In genomic region chr4:141153751-141154510, GRCh38 we compare ENCODE assay signal across 22 cellular contexts. TPM values are rescaled to one million over a fixed set of nuclear protein-coding genes. Genes with fewer than 3 reads are reported as not detected.
DNase-seq lines count a peak whose midpoint lies in the region; ATAC-seq and TF ChIP-seq lines count a peak whose summit lies in the region.
"Had no signal": no experiment of that assay in that cellular context is flagged by ENCODE, and none has a peak within 500 bp of the region (broad histone marks: within the 10 kb centered on the region; RNA-seq: fewer than 3 reads in every experiment).

No MANE protein-coding gene starts in this region.

- ATAC-seq in SK-N-SH treated with all-trans-retinoic acid at 6 μM for 48 hours (peak; percentile 63), omental fat pad (ENCODE audit: low FRiP score) (peak; percentile 75), GM19397 (IDR thresholded peaks at IDR 0.05; ENCODE audit: unreplicated experiment) (no peak), GM19328 (IDR thresholded peaks at IDR 0.05; ENCODE audit: unreplicated experiment) (no peak), HG03095 (IDR thresholded peaks at IDR 0.05; ENCODE audit: unreplicated experiment) (no peak)
- ATAC-seq: activated CD8-positive, alpha-beta T cell treated with anti-CD3 and anti-CD28 coated beads, Interleukin-2, amount 10 ng/mL, durations not matched to agents 7 days and 5 days; activated T-cell treated with anti-CD3 and anti-CD28 coated beads, Interleukin-2, amount 50 U/mL, for 4 hours; gastroesophageal sphincter; left lung; stimulated activated effector memory CD8-positive, alpha-beta T cell treated with anti-CD3 and anti-CD28 coated beads, Interleukin-12 subunit alpha, Interleukin-12 subunit beta, amount 100 ng/mL, for 72 hours had no signal

- peaks cover 2 to 5% (median 4%) of the 10 kb centered on the region in 3 donors for H3K27me3 Mint-ChIP-seq in CD14-positive monocyte (ENCODE audit: low read depth in 3 of 3)

- H3K9me3 Mint-ChIP-seq in CD14-positive monocyte: no peaks in the 10 kb centered on the region
- H3K9me3 Mint-ChIP-seq: activated naive CD4-positive, alpha-beta T cell treated with anti-CD3 and anti-CD28 coated beads, Interleukin-2, amount 50 U/mL, for 24 hours; activated T-cell treated with anti-CD3 and anti-CD28 coated beads, Interleukin-2, amount 50 U/mL, for 4 hours; stimulated activated effector memory CD8-positive, alpha-beta T cell treated with anti-CD3 and anti-CD28 coated beads, Interleukin-12 subunit alpha, Interleukin-12 subunit beta, amount 100 ng/mL, for 72 hours had no signal

- no peak overlapping the region for H3K27ac Mint-ChIP-seq in CD14-positive monocyte
- H3K27ac Mint-ChIP-seq: activated CD8-positive, alpha-beta T cell treated with anti-CD3 and anti-CD28 coated beads, Interleukin-2, amount 10 ng/mL, durations not matched to agents 7 days and 5 days; activated naive CD4-positive, alpha-beta T cell treated with anti-CD3 and anti-CD28 coated beads, Interleukin-2, amount 50 U/mL, for 24 hours; stimulated activated effector memory CD8-positive, alpha-beta T cell treated with anti-CD3 and anti-CD28 coated beads, Interleukin-12 subunit alpha, Interleukin-12 subunit beta, amount 100 ng/mL, for 72 hours had no signal

- DNase-seq in LNCaP clone FGC (ENCODE audit: low read depth) (peak; percentile 86), foreskin melanocyte (peak; percentile 20), omental fat pad (ENCODE audit: low spot score) (no peak), CD14-positive monocyte (ENCODE audit: low spot score) (no peak)
- DNase-seq: activated CD8-positive, alpha-beta T cell treated with anti-CD3 and anti-CD28 coated beads, Interleukin-2, amount 10 ng/mL, durations not matched to agents 7 days and 5 days; activated T-cell treated with anti-CD3 and anti-CD28 coated beads, Interleukin-2, amount 50 U/mL, for 4 hours; cortex of kidney; left lung; NCI-H1092 treated with DMSO at 0.1 percent for 48 hours; NCI-H2029 treated with DMSO at 0.1 percent for 48 hours; NCI-H526; retina; SJCRH30; T-helper 9 cell; tibial artery had no signal

- H3K4me1 Mint-ChIP-seq in CD14-positive monocyte: no peaks in the 10 kb centered on the region
- H3K4me1 Mint-ChIP-seq: activated naive CD4-positive, alpha-beta T cell treated with anti-CD3 and anti-CD28 coated beads, Interleukin-2, amount 50 U/mL, for 24 hours; stimulated activated effector memory CD8-positive, alpha-beta T cell treated with anti-CD3 and anti-CD28 coated beads, Interleukin-12 subunit alpha, Interleukin-12 subunit beta, amount 100 ng/mL, for 72 hours had no signal

- H3K36me3 Mint-ChIP-seq in CD14-positive monocyte: no peaks in the 10 kb centered on the region
- H3K36me3 Mint-ChIP-seq: activated naive CD4-positive, alpha-beta T cell treated with anti-CD3 and anti-CD28 coated beads, Interleukin-2, amount 50 U/mL, for 24 hours; stimulated activated effector memory CD8-positive, alpha-beta T cell treated with anti-CD3 and anti-CD28 coated beads, Interleukin-12 subunit alpha, Interleukin-12 subunit beta, amount 100 ng/mL, for 72 hours had no signal

- no peak overlapping the region for H3K4me3 Mint-ChIP-seq in CD14-positive monocyte
- H3K4me3 Mint-ChIP-seq: activated CD8-positive, alpha-beta T cell treated with anti-CD3 and anti-CD28 coated beads, Interleukin-2, amount 10 ng/mL, durations not matched to agents 7 days and 5 days; activated naive CD4-positive, alpha-beta T cell treated with anti-CD3 and anti-CD28 coated beads, Interleukin-2, amount 50 U/mL, for 24 hours; activated T-cell treated with anti-CD3 and anti-CD28 coated beads, Interleukin-2, amount 50 U/mL, for 4 hours; stimulated activated effector memory CD8-positive, alpha-beta T cell treated with anti-CD3 and anti-CD28 coated beads, Interleukin-12 subunit alpha, Interleukin-12 subunit beta, amount 100 ng/mL, for 72 hours had no signal

- TF ChIP-seq CTCF in LNCaP clone FGC (IDR thresholded peaks at IDR 0.05; ENCODE audit: control insufficient read depth, extremely low read depth, insufficient read depth): no peak
- no peak for TF ChIP-seq CTCF in omental fat pad (IDR thresholded peaks at IDR 0.05)
- no peak for TF ChIP-seq CTCF in CD14-positive monocyte (IDR thresholded peaks at IDR 0.05)

- intact Hi-C loops in CD14-positive monocyte (cut with micrococcal nuclease): no loop called here

- no peak overlapping the region for H3K4me3 ChIP-seq in LNCaP clone FGC (ENCODE audit: low read depth, low read length)
- H3K4me3 ChIP-seq: gastroesophageal sphincter, left lung, SJCRH30, tibial artery had no signal

TF ChIP-seq in SK-N-SH treated with all-trans-retinoic acid at 6 μM for 48 hours, 23 proteins besides CTCF, POLR2A, EP300 and RAD21 (continues in another document):
- TF ChIP-seq ISL1 (CRISPR knock-in tag; IDR thresholded peaks at IDR 0.05) (peak; percentile 89), ARNTL (CRISPR knock-in tag; IDR thresholded peaks at IDR 0.05; ENCODE audit: borderline replicate concordance, low read depth) (no peak), SNAI2 (CRISPR knock-in tag; IDR thresholded peaks at IDR 0.05) (peak; percentile 47; the same call in 1 of the 2 replicates), TSHZ2 (CRISPR knock-in tag; IDR thresholded peaks at IDR 0.05) (peak; percentile 69), ESRRG (CRISPR knock-in tag; IDR thresholded peaks at IDR 0.05) (no peak), CREB5 (CRISPR knock-in tag; IDR thresholded peaks at IDR 0.05; ENCODE audit: low read depth) (peak; percentile 36; the same call in 1 of the 2 replicates), TOX (CRISPR knock-in tag; IDR thresholded peaks at IDR 0.05; ENCODE audit: borderline replicate concordance) (peak; percentile 69; the same call in 1 of the 2 replicates), CSDC2 (CRISPR knock-in tag; IDR thresholded peaks at IDR 0.05) (no peak), PATZ1 (CRISPR knock-in tag; IDR thresholded peaks at IDR 0.05; ENCODE audit: borderline replicate concordance) (no peak; the same call in 1 of the 2 replicates)
- TF ChIP-seq, protein P1, sequence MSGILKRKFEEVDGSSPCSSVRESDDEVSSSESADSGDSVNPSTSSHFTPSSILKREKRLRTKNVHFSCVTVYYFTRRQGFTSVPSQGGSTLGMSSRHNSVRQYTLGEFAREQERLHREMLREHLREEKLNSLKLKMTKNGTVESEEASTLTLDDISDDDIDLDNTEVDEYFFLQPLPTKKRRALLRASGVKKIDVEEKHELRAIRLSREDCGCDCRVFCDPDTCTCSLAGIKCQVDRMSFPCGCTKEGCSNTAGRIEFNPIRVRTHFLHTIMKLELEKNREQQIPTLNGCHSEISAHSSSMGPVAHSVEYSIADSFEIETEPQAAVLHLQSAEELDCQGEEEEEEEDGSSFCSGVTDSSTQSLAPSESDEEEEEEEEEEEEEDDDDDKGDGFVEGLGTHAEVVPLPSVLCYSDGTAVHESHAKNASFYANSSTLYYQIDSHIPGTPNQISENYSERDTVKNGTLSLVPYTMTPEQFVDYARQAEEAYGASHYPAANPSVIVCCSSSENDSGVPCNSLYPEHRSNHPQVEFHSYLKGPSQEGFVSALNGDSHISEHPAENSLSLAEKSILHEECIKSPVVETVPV (CRISPR knock-in tag; IDR thresholded peaks at IDR 0.05): peak; percentile 32; the same call in 1 of the 2 replicates

RNA-seq across cellular contexts. Expression of gene RNF150, which starts 20.7 kb away (rescaled TPM):
- 10 to 100 TPM in 3 of 4 donors, 1 to 10 TPM in 1; 9.8 to 40.1 (median 15.6) TPM for total RNA-seq in omental fat pad
- under 1 TPM in 1 of 2 donors, not detected in 1; 0.21 TPM for polyA plus RNA-seq in CD14-positive monocyte
- total RNA-seq: activated CD8-positive, alpha-beta T cell treated with anti-CD3 and anti-CD28 coated beads, Interleukin-2, amount 10 ng/mL, durations not matched to agents 7 days and 5 days had no signal

Comparison
In these comparisons a context has a peak if more than half of its experiments do, and no peak if none do; other contexts are left out.
1. DNase-seq: peak in LNCaP clone FGC (single experiment) and foreskin melanocyte (single experiment); none in omental fat pad (single experiment) and CD14-positive monocyte (single experiment).
2. ATAC-seq: peak in SK-N-SH treated with all-trans-retinoic acid at 6 μM for 48 hours (single experiment) and omental fat pad (single experiment); none in GM19397 (single experiment), GM19328 (single experiment) and HG03095 (single experiment).